Comparison of ENCODE assay signal across 26 cellular contexts in the genomic region with DNA sequence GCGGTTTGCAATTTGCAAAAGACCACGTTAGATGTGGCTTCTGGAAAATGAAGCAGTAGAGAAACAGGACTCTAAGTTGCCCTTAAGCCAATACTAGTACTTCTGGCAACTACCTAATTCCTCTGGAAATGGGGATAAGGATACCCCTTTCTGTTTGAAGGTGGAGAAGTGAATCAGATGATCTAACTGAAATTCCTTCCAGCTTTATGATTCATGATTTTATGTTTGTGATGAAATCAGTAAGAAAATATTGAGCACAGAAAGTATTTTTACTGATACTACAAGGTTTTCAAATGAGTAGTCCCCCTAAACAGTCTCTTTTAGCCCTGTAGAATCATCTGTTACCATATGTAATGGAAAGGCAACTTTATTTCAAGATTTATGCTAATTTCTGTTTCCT.
DNase-seq lines count a peak whose midpoint lies in the region; ATAC-seq and TF ChIP-seq lines count a peak whose summit lies in the region.
"Had no signal": no experiment of that assay in that cellular context is flagged by ENCODE, and none has a peak within 500 bp of the region (broad histone marks: within the 10 kb centered on the region; RNA-seq: fewer than 3 reads in every experiment).

No MANE protein-coding gene starts in this region.

- peaks cover 67% of the 10 kb centered on the region for H3K4me1 ChIP-seq in ACC112 (ENCODE audit: control insufficient read depth, insufficient read depth, low read length, unreplicated experiment)
- H3K4me1 ChIP-seq in IMR-90 (ENCODE audit: control insufficient read depth, insufficient read depth, low read length): peaks cover 28% of the 10 kb centered on the region
- H3K4me1 ChIP-seq: upper lobe of left lung had no signal

- no peak overlapping the region for H3K4me2 ChIP-seq in IMR-90 (ENCODE audit: low read depth, low read length)
- H3K4me2 ChIP-seq: KMS-11 had no signal

- H3K27me3 ChIP-seq in ACC112 (ENCODE audit: insufficient read depth, low read length) (no peaks in the 10 kb centered on the region), IMR-90 (ENCODE audit: control insufficient read depth, insufficient read depth, low read length) (no peaks in the 10 kb centered on the region)
- H3K27me3 ChIP-seq: BE2C, heart left ventricle, right atrium auricular region, upper lobe of left lung had no signal

- H4K20me1 ChIP-seq in IMR-90 (ENCODE audit: insufficient read depth, low read length): no peaks in the 10 kb centered on the region

- no peak overlapping the region for H3K4me3 ChIP-seq in ACC112 (ENCODE audit: low read depth, low read length)
- no peak overlapping the region for H3K4me3 ChIP-seq in IMR-90 (ENCODE audit: insufficient read depth, low read depth, low read length)
- no peak overlapping the region for H3K4me3 ChIP-seq in astrocyte of the spinal cord (ENCODE audit: low read depth, low read length)
- H3K4me3 ChIP-seq: heart left ventricle, right atrium auricular region, upper lobe of left lung had no signal

- CTCF ChIA-PET in IMR-90 (lab: Yijun Ruan, JAX): no interaction called here

- H3K27ac ChIP-seq in ACC112 (ENCODE audit: low read depth, low read length) (peak overlapping the region; percentile 84), IMR-90 (ENCODE audit: insufficient read depth, low read length) (no peak overlapping the region)
- H3K27ac ChIP-seq: heart left ventricle, KMS-11, right atrium auricular region, upper lobe of left lung had no signal

- no TSS peak for BruUV-seq in IMR-90 (replicated peaks; lab: Mats Ljungman, UMichigan)

- H2AFZ ChIP-seq in ACC112 (ENCODE audit: low read length, unreplicated experiment) (no peak overlapping the region), IMR-90 (replicated peaks; ENCODE audit: low read length, poor library complexity) (no peak overlapping the region)

- WGBS in IMR-90 (ENCODE audit: extremely low coverage in 2 of 2, insufficient read length in 1 of 2), 2 experiments: no CpG with 5 or more reads among the region's 2 CpGs

- H3K9me1 ChIP-seq in IMR-90 (ENCODE audit: insufficient read depth, low read length): peaks cover 9% of the 10 kb centered on the region

- dilution Hi-C loops in IMR-90 (cut with HindIII; ENCODE audit: low sequenced_read_pairs, unreplicated experiment): no loop called here

- 0 out of 2 replicates have a peak overlapping the region, but pooled peaks have one; percentile 28 for H2AK5ac ChIP-seq in IMR-90 (ENCODE audit: low read depth, low read length)

- H3K14ac ChIP-seq in IMR-90 (replicated peaks; ENCODE audit: low read depth, low read length): no peak overlapping the region

- no peak overlapping the region for H2AK9ac ChIP-seq in IMR-90 (replicated peaks; ENCODE audit: low read depth, low read length, poor library complexity)

- ATAC-seq in IMR-90 (ENCODE audit: low read depth): peak; percentile 13; the same call in 1 of the 2 replicates
- ATAC-seq: heart left ventricle; naive thymus-derived CD4-positive, alpha-beta T cell had no signal

- peak overlapping the region; percentile 28 for H3K18ac ChIP-seq in IMR-90 (ENCODE audit: low read depth, low read length)

- no peak overlapping the region for H3K56ac ChIP-seq in IMR-90 (ENCODE audit: extremely low read depth, insufficient read depth, low read length)

- H3K23ac ChIP-seq in IMR-90 (ENCODE audit: low read depth, low read length): no peak overlapping the region

- H2BK20ac ChIP-seq in IMR-90 (ENCODE audit: low read depth, low read length): peak overlapping the region; percentile 47; the same call in 1 of the 2 replicates

- TF ChIP-seq POLR2A in IMR-90 (IDR thresholded peaks at IDR 0.05; ENCODE audit: low read depth, low read length): no peak

- H4K5ac ChIP-seq in IMR-90 (ENCODE audit: low read depth, low read length): no peak overlapping the region; the same call in 1 of the 2 replicates

- no peaks in the 10 kb centered on the region for H3K9me3 ChIP-seq in IMR-90 (ENCODE audit: control insufficient read depth, insufficient read depth, low read length)
- H3K9me3 ChIP-seq: BE2C, heart left ventricle, right atrium auricular region, upper lobe of left lung had no signal

- H3K36me3 ChIP-seq in ACC112 (ENCODE audit: insufficient read depth, low read length) (no peaks in the 10 kb centered on the region), IMR-90 (ENCODE audit: control insufficient read depth, insufficient read depth, low read length) (no peaks in the 10 kb centered on the region)
- H3K36me3 ChIP-seq: BE2C, heart left ventricle, right atrium auricular region, upper lobe of left lung had no signal

- H3K9ac ChIP-seq in IMR-90 (ENCODE audit: low read depth, low read length): no peak overlapping the region
- H3K9ac ChIP-seq: KMS-11 had no signal

- H4K91ac ChIP-seq in IMR-90 (ENCODE audit: insufficient read depth, low read depth, low read length): no peak overlapping the region

- peak overlapping the region; percentile 84 for H2BK5ac ChIP-seq in IMR-90 (ENCODE audit: low read depth, low read length, poor library complexity, severe bottlenecking)

- peaks cover 0 to 7% of the 10 kb centered on the region in 2 experiments; a peak in 2 of 4 replicates for H3K79me1 ChIP-seq in IMR-90 (ENCODE audit: low read depth in 1 of 2, low read length in 2 of 2)

- TF ChIP-seq CTCF in IMR-90 (conservative IDR thresholded peaks at IDR 0.05; ENCODE audit: low read depth, low read length) (no peak), astrocyte of the spinal cord (IDR thresholded peaks at IDR 0.05; ENCODE audit: low read depth, low read length) (no peak)

- intact Hi-C loops in IMR-90 (cut with micrococcal nuclease): loop anchor here (5.0 kb wide), 2 partner anchors 64 to 259 kb away; no protein-coding TSS in a partner anchor
- intact Hi-C loops in posterior cingulate gyrus (cut with DNase I): no loop called here

- no peak overlapping the region for H3K4ac ChIP-seq in IMR-90 (ENCODE audit: low read depth, low read length)

- DNase-seq in IMR-90 (peak; percentile 68), astrocyte of the spinal cord (ENCODE audit: low read depth, low spot score) (peak; percentile 52), fibroblast of peridontal ligament (ENCODE audit: extremely low read depth) (peak; percentile 68), RPMI8226 (no peak), posterior cingulate gyrus (no peak)
- DNase-seq in activated effector memory CD4-positive, alpha-beta T cell treated with Interleukin-2 at 50 U/mL for 16 hours: no peak
- no peak for DNase-seq in activated effector memory CD4-positive, alpha-beta T cell treated with anti-CD3 and anti-CD28 coated beads, Interleukin-2, amount 50 U/mL, for 16 hours
- DNase-seq: activated CD4-positive, alpha-beta T cell treated with anti-CD3 and anti-CD28 coated beads for 1 hour; activated naive CD4-positive, alpha-beta T cell; activated T-cell treated with anti-CD3 and anti-CD28 coated beads, Interleukin-2, amount 50 U/mL, for 1 hour; amniotic stem cell; BE2C; caudate nucleus; COR-L47; DND-41; heart left ventricle; naive thymus-derived CD4-positive, alpha-beta T cell; NCI-H1694 treated with DMSO at 0.1 percent for 48 hours; NCI-H774; OCI-M1; SHP77 treated with DMSO at 0.1 percent for 48 hours; stimulated activated CD4-positive, alpha-beta T cell treated with anti-CD3 and anti-CD28 coated beads, Interleukin-15, amount 100 ng/mL, for 24 hours; upper lobe of left lung had no signal

- POLR2A ChIA-PET in IMR-90 (lab: Charles Lee; ENCODE audit: unreplicated experiment): no interaction called here

- TF ChIP-seq RAD21 in IMR-90 (IDR thresholded peaks at IDR 0.05; ENCODE audit: low read length): no peak

- H4K8ac ChIP-seq in IMR-90 (ENCODE audit: low read depth in 2 of 2, low read length in 2 of 2): peak overlapping the region in 1 of 2 experiments; percentile 56; a peak in 2 of 4 replicates

- H3K79me2 ChIP-seq in ACC112 (ENCODE audit: control insufficient read depth, insufficient read depth, low read length, unreplicated experiment): no peaks in the 10 kb centered on the region

- peak overlapping the region; percentile 76; the same call in 2 of the 3 replicates for H2BK15ac ChIP-seq in IMR-90 (ENCODE audit: low read depth, low read length)

- in situ Hi-C loops in IMR-90 (cut with MboI; ENCODE audit: low sequenced_read_pairs) (no loop called here), astrocyte of the spinal cord (cut with HindIII; ENCODE audit: low sequenced_read_pairs) (no loop called here)

- H2BK120ac ChIP-seq in IMR-90 (ENCODE audit: low read depth, low read length): peak overlapping the region; percentile 48

TF ChIP-seq in IMR-90, 13 proteins besides CTCF, POLR2A, EP300 and RAD21:
- TF ChIP-seq BHLHE40 (IDR thresholded peaks at IDR 0.05; ENCODE audit: low read depth, low read length) (no peak), SMC3 (IDR thresholded peaks at IDR 0.05; ENCODE audit: low read depth, low read length) (no peak), CEBPB (IDR thresholded peaks at IDR 0.05; ENCODE audit: low read depth, low read length) (peak; percentile 59; the same call in 1 of the 2 replicates), RFX5 (IDR thresholded peaks at IDR 0.05; ENCODE audit: low read depth, low read length) (peak; percentile 84)
- TF ChIP-seq, protein P1, sequence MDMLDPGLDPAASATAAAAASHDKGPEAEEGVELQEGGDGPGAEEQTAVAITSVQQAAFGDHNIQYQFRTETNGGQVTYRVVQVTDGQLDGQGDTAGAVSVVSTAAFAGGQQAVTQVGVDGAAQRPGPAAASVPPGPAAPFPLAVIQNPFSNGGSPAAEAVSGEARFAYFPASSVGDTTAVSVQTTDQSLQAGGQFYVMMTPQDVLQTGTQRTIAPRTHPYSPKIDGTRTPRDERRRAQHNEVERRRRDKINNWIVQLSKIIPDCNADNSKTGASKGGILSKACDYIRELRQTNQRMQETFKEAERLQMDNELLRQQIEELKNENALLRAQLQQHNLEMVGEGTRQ (IDR thresholded peaks at IDR 0.05; ENCODE audit: low read depth, low read length): no peak

Comparison
In these comparisons a context has a peak if more than half of its experiments do, and no peak if none do; other contexts are left out.
1. DNase-seq: peak in IMR-90 (single experiment), astrocyte of the spinal cord (single experiment) and fibroblast of peridontal ligament (single experiment); none in activated effector memory CD4-positive, alpha-beta T cell treated with Interleukin-2 at 50 U/mL for 16 hours (single experiment), RPMI8226 (single experiment), posterior cingulate gyrus (0 of 10) and activated effector memory CD4-positive, alpha-beta T cell treated with anti-CD3 and anti-CD28 coated beads, Interleukin-2, amount 50 U/mL, for 16 hours (single experiment).